In the genomic region with DNA sequence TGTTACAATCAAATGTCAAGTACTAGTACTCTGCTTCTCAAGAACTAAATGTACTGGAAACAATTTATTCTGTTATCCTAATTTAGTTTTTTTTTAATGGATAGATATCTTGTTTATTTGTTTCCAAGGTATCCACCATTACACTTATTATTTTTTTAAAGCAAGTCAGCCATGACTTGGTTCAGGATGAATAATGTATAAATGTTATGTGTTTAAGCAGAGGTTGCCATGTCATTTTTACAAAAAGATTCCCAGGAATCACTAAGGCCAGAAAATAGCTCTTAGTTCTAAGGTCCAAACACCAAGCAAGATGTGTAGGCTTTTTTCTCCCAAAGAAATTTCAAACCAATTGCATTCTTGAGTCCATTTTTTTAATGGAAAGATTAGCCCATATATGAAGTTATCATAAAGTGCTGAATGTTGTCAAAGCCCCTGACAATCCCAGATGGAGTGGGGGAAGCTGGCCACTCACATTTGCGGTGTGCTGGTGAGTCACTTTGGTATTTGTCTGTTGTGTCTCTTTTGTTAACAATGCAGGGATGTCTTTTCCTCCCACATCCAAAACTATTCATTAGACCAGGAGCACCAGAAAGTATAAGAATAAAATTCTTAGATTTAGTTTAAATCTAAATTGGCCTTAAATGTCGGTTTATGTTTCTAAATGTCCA, we compare ENCODE assay signal across 2 cellular contexts.
TF ChIP-seq lines count a peak whose summit lies in the region.

No MANE protein-coding gene starts in this region.

TF ChIP-seq in A549, 52 proteins besides CTCF, POLR2A, EP300 and RAD21:
- TF ChIP-seq FOSB (CRISPR knock-in tag; IDR thresholded peaks at IDR 0.05) (no peak), CBX2 (IDR thresholded peaks at IDR 0.05; ENCODE audit: borderline replicate concordance, low read depth) (no peak), KDM1A (IDR thresholded peaks at IDR 0.05; ENCODE audit: low read depth) (no peak), MAZ (IDR thresholded peaks at IDR 0.05; ENCODE audit: borderline replicate concordance, low read depth, low read length) (no peak), CHD2 (IDR thresholded peaks at IDR 0.05; ENCODE audit: low read length, partially characterized antibody) (no peak), RCOR1 (IDR thresholded peaks at IDR 0.05; ENCODE audit: low read depth, low read length) (no peak), PHF8 (IDR thresholded peaks at IDR 0.05; ENCODE audit: borderline replicate concordance, low read depth) (no peak), GATA3 (IDR thresholded peaks at IDR 0.05; ENCODE audit: borderline replicate concordance) (no peak), EHMT2 (IDR thresholded peaks at IDR 0.05; ENCODE audit: low read depth) (no peak), NPAS2 (CRISPR knock-in tag; IDR thresholded peaks at IDR 0.05; ENCODE audit: borderline replicate concordance) (no peak), MAFK (IDR thresholded peaks at IDR 0.05; ENCODE audit: partially characterized antibody) (no peak), JUN (IDR thresholded peaks at IDR 0.05) (no peak), HDAC2 (IDR thresholded peaks at IDR 0.05) (no peak)
- TF ChIP-seq, protein P1, sequence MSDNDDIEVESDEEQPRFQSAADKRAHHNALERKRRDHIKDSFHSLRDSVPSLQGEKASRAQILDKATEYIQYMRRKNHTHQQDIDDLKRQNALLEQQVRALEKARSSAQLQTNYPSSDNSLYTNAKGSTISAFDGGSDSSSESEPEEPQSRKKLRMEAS (IDR thresholded peaks at IDR 0.05): no peak
- TF ChIP-seq, protein P2, sequence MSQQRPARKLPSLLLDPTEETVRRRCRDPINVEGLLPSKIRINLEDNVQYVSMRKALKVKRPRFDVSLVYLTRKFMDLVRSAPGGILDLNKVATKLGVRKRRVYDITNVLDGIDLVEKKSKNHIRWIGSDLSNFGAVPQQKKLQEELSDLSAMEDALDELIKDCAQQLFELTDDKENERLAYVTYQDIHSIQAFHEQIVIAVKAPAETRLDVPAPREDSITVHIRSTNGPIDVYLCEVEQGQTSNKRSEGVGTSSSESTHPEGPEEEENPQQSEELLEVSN (IDR thresholded peaks at IDR 0.05; ENCODE audit: borderline replicate concordance, low read depth): no peak
- TF ChIP-seq, protein P3, sequence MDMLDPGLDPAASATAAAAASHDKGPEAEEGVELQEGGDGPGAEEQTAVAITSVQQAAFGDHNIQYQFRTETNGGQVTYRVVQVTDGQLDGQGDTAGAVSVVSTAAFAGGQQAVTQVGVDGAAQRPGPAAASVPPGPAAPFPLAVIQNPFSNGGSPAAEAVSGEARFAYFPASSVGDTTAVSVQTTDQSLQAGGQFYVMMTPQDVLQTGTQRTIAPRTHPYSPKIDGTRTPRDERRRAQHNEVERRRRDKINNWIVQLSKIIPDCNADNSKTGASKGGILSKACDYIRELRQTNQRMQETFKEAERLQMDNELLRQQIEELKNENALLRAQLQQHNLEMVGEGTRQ (IDR thresholded peaks at IDR 0.05): no peak
- TF ChIP-seq, protein P4, sequence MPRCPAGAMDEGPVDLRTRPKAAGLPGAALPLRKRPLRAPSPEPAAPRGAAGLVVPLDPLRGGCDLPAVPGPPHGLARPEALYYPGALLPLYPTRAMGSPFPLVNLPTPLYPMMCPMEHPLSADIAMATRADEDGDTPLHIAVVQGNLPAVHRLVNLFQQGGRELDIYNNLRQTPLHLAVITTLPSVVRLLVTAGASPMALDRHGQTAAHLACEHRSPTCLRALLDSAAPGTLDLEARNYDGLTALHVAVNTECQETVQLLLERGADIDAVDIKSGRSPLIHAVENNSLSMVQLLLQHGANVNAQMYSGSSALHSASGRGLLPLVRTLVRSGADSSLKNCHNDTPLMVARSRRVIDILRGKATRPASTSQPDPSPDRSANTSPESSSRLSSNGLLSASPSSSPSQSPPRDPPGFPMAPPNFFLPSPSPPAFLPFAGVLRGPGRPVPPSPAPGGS (IDR thresholded peaks at IDR 0.05): no peak
- TF ChIP-seq, protein P5, sequence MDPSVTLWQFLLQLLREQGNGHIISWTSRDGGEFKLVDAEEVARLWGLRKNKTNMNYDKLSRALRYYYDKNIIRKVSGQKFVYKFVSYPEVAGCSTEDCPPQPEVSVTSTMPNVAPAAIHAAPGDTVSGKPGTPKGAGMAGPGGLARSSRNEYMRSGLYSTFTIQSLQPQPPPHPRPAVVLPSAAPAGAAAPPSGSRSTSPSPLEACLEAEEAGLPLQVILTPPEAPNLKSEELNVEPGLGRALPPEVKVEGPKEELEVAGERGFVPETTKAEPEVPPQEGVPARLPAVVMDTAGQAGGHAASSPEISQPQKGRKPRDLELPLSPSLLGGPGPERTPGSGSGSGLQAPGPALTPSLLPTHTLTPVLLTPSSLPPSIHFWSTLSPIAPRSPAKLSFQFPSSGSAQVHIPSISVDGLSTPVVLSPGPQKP (IDR thresholded peaks at IDR 0.05; ENCODE audit: low read depth, low read length): no peak

TF ChIP-seq in IMR-90, 13 proteins besides CTCF, POLR2A, EP300 and RAD21:
- TF ChIP-seq RCOR1 (IDR thresholded peaks at IDR 0.05; ENCODE audit: insufficient replicate concordance, low read length) (no peak), NFE2L2 (IDR thresholded peaks at IDR 0.05; ENCODE audit: low read depth, low read length) (0 out of 2 replicates have a peak, but pooled peaks have one; percentile 17), CEBPB (IDR thresholded peaks at IDR 0.05; ENCODE audit: low read depth, low read length) (no peak), FOS (IDR thresholded peaks at IDR 0.05; ENCODE audit: low read depth, low read length) (peak; percentile 91), MAZ (IDR thresholded peaks at IDR 0.05; ENCODE audit: borderline replicate concordance, low read depth, low read length) (peak; percentile 42; the same call in 1 of the 2 replicates), MAFK (IDR thresholded peaks at IDR 0.05; ENCODE audit: low read depth, low read length) (peak; percentile 28), SMC3 (IDR thresholded peaks at IDR 0.05; ENCODE audit: low read depth, low read length) (no peak), BHLHE40 (IDR thresholded peaks at IDR 0.05; ENCODE audit: low read depth, low read length) (peak; percentile 65; the same call in 1 of the 2 replicates)
- TF ChIP-seq, protein P3 (IDR thresholded peaks at IDR 0.05; ENCODE audit: low read depth, low read length): no peak
